Comparison of ENCODE assay signal across 17 cellular contexts in the genomic region with DNA sequence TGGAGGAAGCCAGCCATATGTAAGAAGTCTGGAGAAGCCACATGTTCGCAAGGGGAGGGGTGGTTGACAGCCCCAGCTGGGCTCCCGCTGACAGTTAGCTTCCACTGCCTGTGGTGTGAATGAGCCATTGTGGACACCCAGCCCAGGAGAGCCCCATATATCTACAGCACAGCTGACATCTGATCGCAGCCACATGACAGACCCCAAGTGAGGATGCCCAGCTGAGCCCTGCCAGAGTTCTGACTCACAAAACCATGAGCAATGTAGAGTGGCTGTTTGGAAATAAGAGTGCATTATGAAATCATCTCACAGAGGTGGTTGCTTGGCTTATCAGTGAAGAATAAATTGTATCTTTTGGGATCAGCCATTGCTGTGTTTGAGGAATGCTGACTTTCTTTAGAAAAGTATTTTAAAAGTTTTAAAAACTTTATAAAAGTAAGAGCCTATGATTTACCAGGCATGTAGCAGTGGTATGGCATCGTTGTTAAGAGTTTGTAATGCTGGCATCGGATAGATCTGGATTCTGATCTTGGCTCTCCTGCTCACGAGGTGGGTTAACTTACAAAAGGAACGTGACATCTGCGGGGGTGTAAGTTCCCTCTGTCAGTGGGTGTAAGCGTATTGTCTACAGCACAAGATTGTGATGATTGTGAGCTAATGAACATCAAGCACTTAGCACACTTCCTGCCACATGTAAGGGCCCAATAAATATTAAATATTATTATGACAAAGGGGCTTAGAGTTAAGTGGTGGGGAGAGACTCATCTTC. TPM values are rescaled to one million over a fixed set of nuclear protein-coding genes. Genes with fewer than 3 reads are reported as not detected.
DNase-seq lines count a peak whose midpoint lies in the region; ATAC-seq and TF ChIP-seq lines count a peak whose summit lies in the region.
"Had no signal": no experiment of that assay in that cellular context is flagged by ENCODE, and none has a peak within 500 bp of the region (broad histone marks: within the 10 kb centered on the region; RNA-seq: fewer than 3 reads in every experiment).

No MANE protein-coding gene starts in this region.

- no peak overlapping the region for H4K5ac ChIP-seq in mesendoderm (ENCODE audit: low read length)

- ATAC-seq in activated CD8-positive, alpha-beta T cell treated with anti-CD3 and anti-CD28 coated beads for 36 hours = no peak
- ATAC-seq in activated CD8-positive, alpha-beta T cell treated with anti-CD3 and anti-CD28 coated beads, Interleukin-2, amount 10 ng/mL, durations not matched to agents 7 days and 5 days = no peak
- ATAC-seq: GM12878 had no signal

- intact Hi-C loops in activated CD8-positive, alpha-beta T cell treated with anti-CD3 and anti-CD28 coated beads for 36 hours (cut with micrococcal nuclease) = no loop called here
- intact Hi-C loops in Calu3 (cut with micrococcal nuclease; ENCODE audit: unreplicated experiment) = no loop called here

- POLR2A ChIA-PET in activated CD8-positive, alpha-beta T cell treated with anti-CD3 and anti-CD28 coated beads for 36 hours (lab: Charles Lee) = no interaction called here
- POLR2A ChIA-PET in activated CD8-positive, alpha-beta T cell treated with anti-CD3 and anti-CD28 coated beads, Interleukin-2, amount 10 ng/mL, durations not matched to agents 7 days and 5 days (lab: Charles Lee) = no interaction called here

- no peak overlapping the region for H2BK5ac ChIP-seq in mesendoderm (ENCODE audit: low read length)

- no peak overlapping the region for H3K4me3 ChIP-seq in mesendoderm (ENCODE audit: low read length)
- H3K4me3 ChIP-seq: GM12878, vagina had no signal

- no peaks in the 10 kb centered on the region for H3K79me1 ChIP-seq in mesendoderm (ENCODE audit: low read length)

- H2BK15ac ChIP-seq in mesendoderm (replicated peaks; ENCODE audit: low read depth) = no peak overlapping the region

- no peak overlapping the region for H3K18ac ChIP-seq in mesendoderm (ENCODE audit: low read length)

- no peaks in the 10 kb centered on the region for H3K27me3 ChIP-seq in mesendoderm (ENCODE audit: insufficient read depth, low read length, poor library complexity)
- H3K27me3 ChIP-seq: vagina had no signal

- H3K23ac ChIP-seq in mesendoderm (ENCODE audit: low read length) = no peak overlapping the region

- H4K8ac ChIP-seq in mesendoderm (ENCODE audit: low read depth, low read length) = no peak overlapping the region

- no peaks in the 10 kb centered on the region for H3K4me1 Mint-ChIP-seq in activated CD8-positive, alpha-beta T cell treated with anti-CD3 and anti-CD28 coated beads for 36 hours (ENCODE audit: low read depth)
- no peaks in the 10 kb centered on the region for H3K4me1 Mint-ChIP-seq in activated CD8-positive, alpha-beta T cell treated with anti-CD3 and anti-CD28 coated beads, Interleukin-2, amount 10 ng/mL, durations not matched to agents 7 days and 5 days (ENCODE audit: low read depth)
- H3K4me1 Mint-ChIP-seq in glutamatergic neuron (ENCODE audit: low read depth, unreplicated experiment) (peaks cover 59% of the 10 kb centered on the region), Calu3 (ENCODE audit: low read depth, unreplicated experiment) (peaks cover 18% of the 10 kb centered on the region)

- H3K4me3 Mint-ChIP-seq in activated CD8-positive, alpha-beta T cell treated with anti-CD3 and anti-CD28 coated beads for 36 hours = no peak overlapping the region
- H3K4me3 Mint-ChIP-seq in activated CD8-positive, alpha-beta T cell treated with anti-CD3 and anti-CD28 coated beads, Interleukin-2, amount 10 ng/mL, durations not matched to agents 7 days and 5 days = no peak overlapping the region
- H3K4me3 Mint-ChIP-seq in glutamatergic neuron (ENCODE audit: unreplicated experiment) = peak overlapping the region; percentile 34
- H3K4me3 Mint-ChIP-seq in Calu3 (ENCODE audit: low read depth, unreplicated experiment) = no peak overlapping the region
- H3K4me3 Mint-ChIP-seq: dendritic cell treated with granulocyte-macrophage colony-stimulating factor and Interleukin-4, amounts not matched to agents 40 ng/mL and 50 ng/mL, for 4 days had no signal

- no peaks in the 10 kb centered on the region for H3K9me3 Mint-ChIP-seq in activated CD8-positive, alpha-beta T cell treated with anti-CD3 and anti-CD28 coated beads for 36 hours
- H3K9me3 Mint-ChIP-seq in activated CD8-positive, alpha-beta T cell treated with anti-CD3 and anti-CD28 coated beads, Interleukin-2, amount 10 ng/mL, durations not matched to agents 7 days and 5 days (ENCODE audit: insufficient read depth) = no peaks in the 10 kb centered on the region
- H3K9me3 Mint-ChIP-seq in glutamatergic neuron (ENCODE audit: unreplicated experiment) = peaks cover 31% of the 10 kb centered on the region
- no peaks in the 10 kb centered on the region for H3K9me3 Mint-ChIP-seq in Calu3 (ENCODE audit: low read depth, unreplicated experiment)
- H3K9me3 Mint-ChIP-seq: dendritic cell treated with granulocyte-macrophage colony-stimulating factor and Interleukin-4, amounts not matched to agents 40 ng/mL and 50 ng/mL, for 4 days had no signal

- no peak overlapping the region for H2AK5ac ChIP-seq in mesendoderm (ENCODE audit: low read length)

- H3K4me2 ChIP-seq in mesendoderm (ENCODE audit: low read length) = no peak overlapping the region

- H3K36me3 Mint-ChIP-seq in activated CD8-positive, alpha-beta T cell treated with anti-CD3 and anti-CD28 coated beads for 36 hours (ENCODE audit: low read depth) = no peaks in the 10 kb centered on the region
- no peaks in the 10 kb centered on the region for H3K36me3 Mint-ChIP-seq in activated CD8-positive, alpha-beta T cell treated with anti-CD3 and anti-CD28 coated beads, Interleukin-2, amount 10 ng/mL, durations not matched to agents 7 days and 5 days (ENCODE audit: low read depth)
- no peaks in the 10 kb centered on the region for H3K36me3 Mint-ChIP-seq in glutamatergic neuron (ENCODE audit: unreplicated experiment)
- no peaks in the 10 kb centered on the region for H3K36me3 Mint-ChIP-seq in Calu3 (ENCODE audit: insufficient read depth, unreplicated experiment)

- H2BK120ac ChIP-seq in mesendoderm (ENCODE audit: low read depth, low read length) = no peak overlapping the region

- no TSS peak for BruUV-seq in Calu3 (replicated peaks; lab: Mats Ljungman, UMichigan)

- no peaks in the 10 kb centered on the region for H3K36me3 ChIP-seq in mesendoderm (ENCODE audit: control insufficient read depth, insufficient read depth, low read length)
- H3K36me3 ChIP-seq: BE2C, vagina had no signal

- H3K27me3 Mint-ChIP-seq in activated CD8-positive, alpha-beta T cell treated with anti-CD3 and anti-CD28 coated beads for 36 hours = peaks cover 5% of the 10 kb centered on the region
- peaks cover 23% of the 10 kb centered on the region for H3K27me3 Mint-ChIP-seq in activated CD8-positive, alpha-beta T cell treated with anti-CD3 and anti-CD28 coated beads, Interleukin-2, amount 10 ng/mL, durations not matched to agents 7 days and 5 days (ENCODE audit: low read depth)
- peaks cover 13% of the 10 kb centered on the region for H3K27me3 Mint-ChIP-seq in glutamatergic neuron (ENCODE audit: unreplicated experiment)
- H3K27me3 Mint-ChIP-seq in Calu3 (ENCODE audit: unreplicated experiment) = no peaks in the 10 kb centered on the region

- no peak overlapping the region for H3K27ac ChIP-seq in mesendoderm (ENCODE audit: low read depth, low read length)
- H3K27ac ChIP-seq: vagina had no signal

- no peak for TF ChIP-seq CTCF in activated CD8-positive, alpha-beta T cell treated with anti-CD3 and anti-CD28 coated beads for 36 hours (IDR thresholded peaks at IDR 0.05)
- TF ChIP-seq CTCF in glutamatergic neuron (IDR thresholded peaks at IDR 0.05; ENCODE audit: partially characterized antibody, unreplicated experiment) (no peak), Calu3 (IDR thresholded peaks at IDR 0.05; ENCODE audit: unreplicated experiment) (no peak)

- H3K9ac ChIP-seq in mesendoderm (ENCODE audit: low read length) = no peak overlapping the region

- no peaks in the 10 kb centered on the region for H3K79me2 ChIP-seq in mesendoderm (ENCODE audit: control insufficient read depth, insufficient read depth, low read length)

- no peaks in the 10 kb centered on the region for H3K4me1 ChIP-seq in mesendoderm (ENCODE audit: control insufficient read depth, low read depth, low read length)
- H3K4me1 ChIP-seq: BE2C, vagina had no signal

- no peak overlapping the region for H3K4ac ChIP-seq in mesendoderm (ENCODE audit: low read depth, low read length)

- no peak overlapping the region for H3K27ac Mint-ChIP-seq in activated CD8-positive, alpha-beta T cell treated with anti-CD3 and anti-CD28 coated beads for 36 hours
- no peak overlapping the region for H3K27ac Mint-ChIP-seq in activated CD8-positive, alpha-beta T cell treated with anti-CD3 and anti-CD28 coated beads, Interleukin-2, amount 10 ng/mL, durations not matched to agents 7 days and 5 days
- H3K27ac Mint-ChIP-seq in glutamatergic neuron (ENCODE audit: unreplicated experiment) (peak overlapping the region; percentile 96), Calu3 (ENCODE audit: unreplicated experiment) (no peak overlapping the region)
- H3K27ac Mint-ChIP-seq: dendritic cell treated with granulocyte-macrophage colony-stimulating factor and Interleukin-4, amounts not matched to agents 40 ng/mL and 50 ng/mL, for 4 days had no signal

- DNase-seq in activated CD8-positive, alpha-beta T cell treated with anti-CD3 and anti-CD28 coated beads for 36 hours = peak; percentile 7
- no peak for DNase-seq in activated CD8-positive, alpha-beta T cell treated with anti-CD3 and anti-CD28 coated beads, Interleukin-2, amount 10 ng/mL, durations not matched to agents 7 days and 5 days
- DNase-seq in amniotic epithelial cell (ENCODE audit: low read depth) = peak; percentile 87
- peak; percentile 70 for DNase-seq in glutamatergic neuron
- peak; percentile 93 for DNase-seq in superior temporal gyrus (ENCODE audit: extremely low spot score)
- DNase-seq in T-helper 2 cell = no peak
- no peak for DNase-seq in mesendoderm
- DNase-seq in Calu3 = no peak
- DNase-seq: activated T-cell treated with anti-CD3 and anti-CD28 coated beads, Interleukin-2, amount 50 U/mL, for 1 hour; BE2C; Kasumi-1; NCI-H774 had no signal

- H3K56ac ChIP-seq in mesendoderm (ENCODE audit: low read length) = no peak overlapping the region

- no CpG with 5 or more reads among the region's 9 CpGs for WGBS in mesendoderm (ENCODE audit: extremely low coverage, insufficient coverage, low lambda C conversion rate)

- CTCF ChIA-PET in activated CD8-positive, alpha-beta T cell treated with anti-CD3 and anti-CD28 coated beads for 36 hours (lab: Charles Lee) = interaction anchor here (2.0 kb wide), 1 partner anchor 161 kb away, joined by 7 read pairs; no protein-coding TSS in a partner anchor
- CTCF ChIA-PET in activated CD8-positive, alpha-beta T cell treated with anti-CD3 and anti-CD28 coated beads, Interleukin-2, amount 10 ng/mL, durations not matched to agents 7 days and 5 days (lab: Charles Lee) = no interaction called here
- CTCF ChIA-PET in Calu3 (lab: Charles Lee) = no interaction called here

RNA-seq across cellular contexts. Expression of a gene that starts 24.1 kb away (rescaled TPM):
- not detected for total RNA-seq in activated CD8-positive, alpha-beta T cell treated with anti-CD3 and anti-CD28 coated beads for 36 hours
- total RNA-seq in activated CD8-positive, alpha-beta T cell treated with anti-CD3 and anti-CD28 coated beads, Interleukin-2, amount 10 ng/mL, durations not matched to agents 7 days and 5 days = not detected
- total RNA-seq in glutamatergic neuron (ENCODE audit: unreplicated experiment) (5.0 TPM), Calu3 (2022) (not detected in 2 replicates)
- polyA plus RNA-seq in mesendoderm (2013, experiment 1 of 2) = 0.06 TPM
- 0.20 TPM for polyA plus RNA-seq in mesendoderm (2013, experiment 2 of 2)
- total RNA-seq: osteoblast; T-helper 2 cell treated with Interferon-gamma antibody and Interleukin-4, amounts not matched to agents 100 ng/mL and 5 ng/mL, for 36 hours had no signal

RNA-seq across cellular contexts. Expression of a gene that starts 24.2 kb away (rescaled TPM):
- 10 to 100 TPM; 21.1 to 23.3 TPM for total RNA-seq in activated CD8-positive, alpha-beta T cell treated with anti-CD3 and anti-CD28 coated beads for 36 hours
- total RNA-seq in activated CD8-positive, alpha-beta T cell treated with anti-CD3 and anti-CD28 coated beads, Interleukin-2, amount 10 ng/mL, durations not matched to agents 7 days and 5 days = 10 to 100 TPM; 17.4 to 20.8 TPM
- total RNA-seq in glutamatergic neuron (ENCODE audit: unreplicated experiment) = 28.7 TPM
- 24.5 TPM for polyA plus RNA-seq in mesendoderm (2013, experiment 1 of 2)
- 23.7 TPM for polyA plus RNA-seq in mesendoderm (2013, experiment 2 of 2)
- 5.9 and 6.7 TPM in 2 replicates for total RNA-seq in Calu3 (2022)

RNA-seq across cellular contexts. Expression of a gene that starts 59.3 kb away (rescaled TPM):
- 100 to 1,000 TPM in 1 of 2 experiments, 10 to 100 TPM in 1; 99.8 to 100 TPM for total RNA-seq in activated CD8-positive, alpha-beta T cell treated with anti-CD3 and anti-CD28 coated beads for 36 hours
- total RNA-seq in activated CD8-positive, alpha-beta T cell treated with anti-CD3 and anti-CD28 coated beads, Interleukin-2, amount 10 ng/mL, durations not matched to agents 7 days and 5 days = 10 to 100 TPM; 55.8 to 59.1 TPM
- total RNA-seq in glutamatergic neuron (ENCODE audit: unreplicated experiment) = 33.5 TPM
- polyA plus RNA-seq in mesendoderm (2013, experiment 1 of 2) = 58.4 TPM
- polyA plus RNA-seq in mesendoderm (2013, experiment 2 of 2) = 54.4 TPM
- 31.0 and 32.4 TPM in 2 replicates for total RNA-seq in Calu3 (2022)

Comparison
In these comparisons a context has a peak if more than half of its experiments do, and no peak if none do; other contexts are left out.
1. DNase-seq: peak in activated CD8-positive, alpha-beta T cell treated with anti-CD3 and anti-CD28 coated beads for 36 hours (single experiment), amniotic epithelial cell (single experiment), glutamatergic neuron (single experiment) and superior temporal gyrus (single experiment); none in activated CD8-positive, alpha-beta T cell treated with anti-CD3 and anti-CD28 coated beads, Interleukin-2, amount 10 ng/mL, durations not matched to agents 7 days and 5 days (single experiment), T-helper 2 cell (0 of 5), mesendoderm (single experiment) and Calu3 (single experiment).